Comparison of ENCODE assay signal across 3 cellular contexts in genomic region chr2:42028571-42029148, GRCh38.
TF ChIP-seq lines count a peak whose summit lies in the region.

No MANE protein-coding gene starts in this region.

TF ChIP-seq in SK-N-SH, 30 proteins besides CTCF, POLR2A, EP300 and RAD21:
- TF ChIP-seq ELF1 (IDR thresholded peaks at IDR 0.05), result no peak
- TF ChIP-seq FOSL2 (IDR thresholded peaks at IDR 0.05; ENCODE audit: borderline replicate concordance, low read depth), result no peak
- no peak for TF ChIP-seq GABPA (IDR thresholded peaks at IDR 0.05; ENCODE audit: low read depth)
- no peak for TF ChIP-seq YY1 (IDR thresholded peaks at IDR 0.05; ENCODE audit: low read depth)
- no peak for TF ChIP-seq RXRA (IDR thresholded peaks at IDR 0.05; ENCODE audit: borderline replicate concordance, low read depth)
- TF ChIP-seq ZBTB33 (IDR thresholded peaks at IDR 0.05; ENCODE audit: borderline replicate concordance, low read depth), result no peak
- TF ChIP-seq CHD2 (IDR thresholded peaks at IDR 0.05; ENCODE audit: low read length, partially characterized antibody), result no peak
- no peak for TF ChIP-seq RFX5 (IDR thresholded peaks at IDR 0.05; ENCODE audit: low read length)
- TF ChIP-seq REST (IDR thresholded peaks at IDR 0.05; ENCODE audit: low read depth, low read length), result no peak
- TF ChIP-seq FOXJ3 (CRISPR knock-in tag; IDR thresholded peaks at IDR 0.05), result no peak
- no peak for TF ChIP-seq NRF1 (IDR thresholded peaks at IDR 0.05; ENCODE audit: low read depth, low read length)
- TF ChIP-seq NFIC (IDR thresholded peaks at IDR 0.05; ENCODE audit: borderline replicate concordance), result no peak
- TF ChIP-seq TEAD4 (IDR thresholded peaks at IDR 0.05; ENCODE audit: borderline replicate concordance, insufficient read depth), result no peak
- TF ChIP-seq TCF12 (IDR thresholded peaks at IDR 0.05), result no peak
- TF ChIP-seq MAX (IDR thresholded peaks at IDR 0.05; ENCODE audit: low read depth), result no peak
- TF ChIP-seq GATA2 (CRISPR knock-in tag; IDR thresholded peaks at IDR 0.05), result no peak
- TF ChIP-seq FOXM1 (IDR thresholded peaks at IDR 0.05; ENCODE audit: low read depth), result no peak
- TF ChIP-seq RCOR1 (IDR thresholded peaks at IDR 0.05; ENCODE audit: low read length), result no peak
- no peak for TF ChIP-seq SMC3 (IDR thresholded peaks at IDR 0.05; ENCODE audit: low read depth, low read length)

TF ChIP-seq in SK-N-SH treated with all-trans-retinoic acid at 6 μM for 48 hours, 23 proteins besides CTCF, POLR2A, EP300 and RAD21:
- TF ChIP-seq ZC3H10 (CRISPR knock-in tag; IDR thresholded peaks at IDR 0.05) (no peak), ZNF565 (CRISPR knock-in tag; conservative IDR thresholded peaks at IDR 0.05; ENCODE audit: low read depth) (no peak), RARB (CRISPR knock-in tag; IDR thresholded peaks at IDR 0.05) (no peak), CSRNP3 (CRISPR knock-in tag; IDR thresholded peaks at IDR 0.05) (no peak), CREB5 (CRISPR knock-in tag; IDR thresholded peaks at IDR 0.05; ENCODE audit: low read depth) (no peak), ISL1 (CRISPR knock-in tag; IDR thresholded peaks at IDR 0.05) (no peak), CSDC2 (CRISPR knock-in tag; IDR thresholded peaks at IDR 0.05) (no peak), SNAI2 (CRISPR knock-in tag; IDR thresholded peaks at IDR 0.05) (no peak), GLIS3 (CRISPR knock-in tag; IDR thresholded peaks at IDR 0.05) (no peak), TCF4 (CRISPR knock-in tag; IDR thresholded peaks at IDR 0.05; ENCODE audit: borderline replicate concordance) (no peak), PPARA (CRISPR knock-in tag; IDR thresholded peaks at IDR 0.05; ENCODE audit: borderline replicate concordance) (no peak), ZNF8 (CRISPR knock-in tag; IDR thresholded peaks at IDR 0.05) (no peak), PATZ1 (CRISPR knock-in tag; IDR thresholded peaks at IDR 0.05; ENCODE audit: borderline replicate concordance) (no peak), OSR1 (CRISPR knock-in tag; IDR thresholded peaks at IDR 0.05) (no peak), ZFP30 (CRISPR knock-in tag; IDR thresholded peaks at IDR 0.05) (no peak), TOX (CRISPR knock-in tag; IDR thresholded peaks at IDR 0.05; ENCODE audit: borderline replicate concordance) (no peak), ARNTL (CRISPR knock-in tag; IDR thresholded peaks at IDR 0.05; ENCODE audit: borderline replicate concordance, low read depth) (no peak), BACH2 (CRISPR knock-in tag; IDR thresholded peaks at IDR 0.05; ENCODE audit: borderline replicate concordance) (no peak), ZNF70 (CRISPR knock-in tag; IDR thresholded peaks at IDR 0.05) (no peak), ESRRG (CRISPR knock-in tag; IDR thresholded peaks at IDR 0.05) (no peak)

TF ChIP-seq in GM12878, 131 proteins besides CTCF, POLR2A, EP300 and RAD21:
- TF ChIP-seq PML (IDR thresholded peaks at IDR 0.05; ENCODE audit: low read length) (peak; percentile 42; the same call in 1 of the 2 replicates), MEF2B (IDR thresholded peaks at IDR 0.05; ENCODE audit: partially characterized antibody, poor library complexity, severe bottlenecking) (peak; percentile 29), ATF2 (IDR thresholded peaks at IDR 0.05; ENCODE audit: low read length) (peak; percentile 92; the same call in 1 of the 2 replicates), TBL1XR1 (IDR thresholded peaks at IDR 0.05; ENCODE audit: low read depth, low read length) (peak; percentile 75; the same call in 1 of the 2 replicates), FOXM1 (IDR thresholded peaks at IDR 0.05; ENCODE audit: low read depth, low read length) (peak; percentile 95), EGR1 (IDR thresholded peaks at IDR 0.05; ENCODE audit: borderline replicate concordance in 1 of 2, low read depth in 2 of 2, low read length in 2 of 2) (peak in 1 of 2 experiments; percentile 58; a peak in 2 of 3 replicates), CHD2 (IDR thresholded peaks at IDR 0.05; ENCODE audit: borderline replicate concordance, low read depth, low read length) (no peak), JUNB (IDR thresholded peaks at IDR 0.05) (peak; percentile 58; the same call in 1 of the 2 replicates), BCL11A (IDR thresholded peaks at IDR 0.05; ENCODE audit: low read depth, low read length) (0 out of 2 replicates have a peak, but pooled peaks have one; percentile 4), ETV6 (conservative IDR thresholded peaks at IDR 0.05 in 1 of 2, IDR thresholded peaks at IDR 0.05 in 1 of 2; ENCODE audit: borderline replicate concordance in 1 of 2, low read depth in 1 of 2) (peak in 1 of 2 experiments; percentile 79; a peak in 1 of 4 replicates), SMAD5 (IDR thresholded peaks at IDR 0.05; ENCODE audit: low read depth) (0 out of 2 replicates have a peak, but pooled peaks have one; percentile 11), IRF4 (IDR thresholded peaks at IDR 0.05; ENCODE audit: low read depth, low read length) (no peak), TCF3 (IDR thresholded peaks at IDR 0.05; ENCODE audit: borderline replicate concordance, insufficient read depth, low read depth, low read length) (0 out of 2 replicates have a peak, but pooled peaks have one; percentile 4), TCF12 (IDR thresholded peaks at IDR 0.05; ENCODE audit: low read depth, low read length) (no peak), SRF (IDR thresholded peaks at IDR 0.05; ENCODE audit: low read depth in 2 of 2, low read length in 2 of 2) (0 out of 4 replicates have a peak, but pooled peaks of 1 of the 2 experiments have one; percentile 1), CBFB (IDR thresholded peaks at IDR 0.05; ENCODE audit: low read depth) (peak; percentile 71; the same call in 1 of the 2 replicates), GABPA (IDR thresholded peaks at IDR 0.05; ENCODE audit: low read depth) (0 out of 2 replicates have a peak, but pooled peaks have one; percentile 30), EED (IDR thresholded peaks at IDR 0.05; ENCODE audit: low read depth) (peak; percentile 95), NFIC (IDR thresholded peaks at IDR 0.05; ENCODE audit: low read depth, low read length) (peak; percentile 96), CHD4 (IDR thresholded peaks at IDR 0.05) (no peak), RUNX3 (IDR thresholded peaks at IDR 0.05; ENCODE audit: low read length) (peak; percentile 89), TAF1 (IDR thresholded peaks at IDR 0.05; ENCODE audit: borderline replicate concordance, low read depth, low read length) (0 out of 2 replicates have a peak, but pooled peaks have one; percentile 6), WRNIP1 (IDR thresholded peaks at IDR 0.05; ENCODE audit: borderline replicate concordance, low read depth, low read length) (no peak), BCLAF1 (IDR thresholded peaks at IDR 0.05) (no peak), IKZF2 (IDR thresholded peaks at IDR 0.05) (peak in 1 of 2 experiments; percentile 24; a peak in 2 of 4 replicates), CBX5 (IDR thresholded peaks at IDR 0.05; ENCODE audit: low read depth) (0 out of 2 replicates have a peak, but pooled peaks have one; percentile 49), NBN (IDR thresholded peaks at IDR 0.05) (no peak), ZBED1 (IDR thresholded peaks at IDR 0.05; ENCODE audit: borderline replicate concordance) (peak; percentile 85; the same call in 1 of the 2 replicates), CREB1 (IDR thresholded peaks at IDR 0.05; ENCODE audit: low read depth) (peak; percentile 50; the same call in 1 of the 2 replicates), NKRF (conservative IDR thresholded peaks at IDR 0.05) (no peak), MEF2A (IDR thresholded peaks at IDR 0.05; ENCODE audit: insufficient read depth, low read depth, low read length) (peak; percentile 100), ATF7 (IDR thresholded peaks at IDR 0.05; ENCODE audit: low read depth) (peak; percentile 27; the same call in 1 of the 2 replicates), CREM (IDR thresholded peaks at IDR 0.05; ENCODE audit: low read depth) (peak; percentile 65; the same call in 1 of the 2 replicates), MTA3 (IDR thresholded peaks at IDR 0.05; ENCODE audit: borderline replicate concordance, low read length) (peak; percentile 81; the same call in 1 of the 2 replicates)
TF ChIP-seq in GM12878: peak in this region for 26.
